In genomic region chr5:52838306-52839015, GRCh38 we compare ENCODE assay signal across 15 cellular contexts. TPM values are rescaled to one million over a fixed set of nuclear protein-coding genes. Genes with fewer than 3 reads are reported as not detected.
DNase-seq lines count a peak whose midpoint lies in the region; ATAC-seq, FAIRE-seq and TF ChIP-seq lines count a peak whose summit lies in the region.
"Had no signal": no experiment of that assay in that cellular context is flagged by ENCODE, and none has a peak within 500 bp of the region (broad histone marks: within the 10 kb centered on the region; RNA-seq: fewer than 3 reads in every experiment).

No MANE protein-coding gene starts in this region.

- ATAC-seq in right lobe of liver (peak in 3 of 4 donors; percentile 8 to 41 (median 41)), thoracic aorta (ENCODE audit: insufficient number of reproducible peaks, low FRiP score, low read depth) (no peak), HG03439 (IDR thresholded peaks at IDR 0.05; ENCODE audit: unreplicated experiment) (no peak), HG03442 (IDR thresholded peaks at IDR 0.05; ENCODE audit: unreplicated experiment) (no peak)
- ATAC-seq: activated T-cell treated with anti-CD3 and anti-CD28 coated beads, Interleukin-2, amount 50 U/mL, for 72 hours; CD8-positive, alpha-beta T cell; GM23338; stimulated activated effector memory CD8-positive, alpha-beta T cell treated with anti-CD3 and anti-CD28 coated beads, Interleukin-12 subunit alpha, Interleukin-12 subunit beta, amount 100 ng/mL, for 72 hours had no signal

- peak overlapping the region; percentile 75 for H3K27ac Mint-ChIP-seq in astrocyte (ENCODE audit: unreplicated experiment)
- no peak overlapping the region for H3K27ac Mint-ChIP-seq in T-helper 2 cell treated with Interferon-gamma antibody and Interleukin-4, amounts not matched to agents 5 μg/mL and 100 μg/mL, for 36 hours
- H3K27ac Mint-ChIP-seq: activated T-cell treated with anti-CD3 and anti-CD28 coated beads, Interleukin-2, amount 50 U/mL, for 72 hours; CD8-positive, alpha-beta T cell; GM23338; stimulated activated effector memory CD8-positive, alpha-beta T cell treated with anti-CD3 and anti-CD28 coated beads, Interleukin-12 subunit alpha, Interleukin-12 subunit beta, amount 100 ng/mL, for 72 hours had no signal

- H3K4me3 ChIP-seq in HEK293 (ENCODE audit: low read depth, low read length) = no peak overlapping the region
- no peak overlapping the region for H3K4me3 ChIP-seq in astrocyte (ENCODE audit: insufficient read depth, low read depth, low read length)
- no peak overlapping the region for H3K4me3 ChIP-seq in right lobe of liver
- peak overlapping the region; percentile 36 for H3K4me3 ChIP-seq in thoracic aorta
- H3K4me3 ChIP-seq: GM23338 had no signal

- no peaks in the 10 kb centered on the region for H4K20me1 ChIP-seq in astrocyte (ENCODE audit: insufficient read depth, low read length)

- H3K9me3 ChIP-seq in HEK293 (ENCODE audit: control insufficient read depth, insufficient read depth, low read depth, low read length) = no peaks in the 10 kb centered on the region
- no peaks in the 10 kb centered on the region for H3K9me3 ChIP-seq in astrocyte (ENCODE audit: insufficient read depth, low read depth, low read length)
- no peaks in the 10 kb centered on the region for H3K9me3 ChIP-seq in right lobe of liver
- H3K9me3 ChIP-seq in thoracic aorta = no peaks in the 10 kb centered on the region

- H3K36me3 ChIP-seq in HEK293 (ENCODE audit: control insufficient read depth in 2 of 2, insufficient read depth in 1 of 2, low read length in 2 of 2) = no peaks in the 10 kb centered on the region
- H3K36me3 ChIP-seq in astrocyte (ENCODE audit: insufficient read depth, low read length) = no peaks in the 10 kb centered on the region
- H3K36me3 ChIP-seq in right lobe of liver = no peaks in the 10 kb centered on the region
- H3K36me3 ChIP-seq in thoracic aorta = no peaks in the 10 kb centered on the region

- TF ChIP-seq POLR2A in right lobe of liver (IDR thresholded peaks at IDR 0.05) = no peak

- intact Hi-C loops in right lobe of liver (cut with DNase I) = no loop called here

- peak; percentile 39 for FAIRE-seq in astrocyte (lab: Jason Lieb, UNC)

- CTCF ChIA-PET in HEK293 (lab: Yijun Ruan, JAX) = interaction anchor here (0.6 to 0.7 kb wide), 4 partner anchors 51 to 1039 kb away, joined by 3 read pairs; partner anchors contain the start of genes ITGA1 and PELO

- peak overlapping the region; percentile 79 for H3K4me2 ChIP-seq in astrocyte (ENCODE audit: low read length)
- H3K4me2 ChIP-seq: GM23338 had no signal

- H3K9me3 Mint-ChIP-seq in astrocyte (ENCODE audit: unreplicated experiment) = no peaks in the 10 kb centered on the region
- no peaks in the 10 kb centered on the region for H3K9me3 Mint-ChIP-seq in T-helper 2 cell treated with Interferon-gamma antibody and Interleukin-4, amounts not matched to agents 5 μg/mL and 100 μg/mL, for 36 hours
- H3K9me3 Mint-ChIP-seq: activated T-cell treated with anti-CD3 and anti-CD28 coated beads, Interleukin-2, amount 50 U/mL, for 72 hours; CD8-positive, alpha-beta T cell; GM23338; stimulated activated effector memory CD8-positive, alpha-beta T cell treated with anti-CD3 and anti-CD28 coated beads, Interleukin-12 subunit alpha, Interleukin-12 subunit beta, amount 100 ng/mL, for 72 hours had no signal

- H3K27ac ChIP-seq in HEK293 (ENCODE audit: extremely low read depth, low read depth, low read length) (no peak overlapping the region), astrocyte (ENCODE audit: low read depth, low read length) (peak overlapping the region; percentile 78), right lobe of liver (peak overlapping the region in 2 of 3 donors; percentile 27 to 41), thoracic aorta (peak overlapping the region; percentile 71 to 74)

- peaks cover 21% of the 10 kb centered on the region for H3K4me1 ChIP-seq in HEK293 (ENCODE audit: control insufficient read depth, insufficient read depth, low read length)
- H3K4me1 ChIP-seq in astrocyte (ENCODE audit: insufficient read depth, low read length) = peaks cover 26% of the 10 kb centered on the region
- H3K4me1 ChIP-seq in right lobe of liver = peaks cover 0 to 37% (median 13%) of the 10 kb centered on the region in 4 donors
- peaks cover 24 to 76% of the 10 kb centered on the region in 2 donors for H3K4me1 ChIP-seq in thoracic aorta (ENCODE audit: control insufficient read depth in 1 of 2, low read depth in 2 of 2)

- H2AFZ ChIP-seq in astrocyte (ENCODE audit: low read depth, low read length) = no peak overlapping the region
- H2AFZ ChIP-seq: GM23338 had no signal

- TF ChIP-seq CTCF in HEK293 (tag by site-specific recombination; IDR thresholded peaks at IDR 0.05) (no peak), astrocyte (IDR thresholded peaks at IDR 0.05; ENCODE audit: insufficient read depth, low read depth, low read length) (no peak), right lobe of liver (IDR thresholded peaks at IDR 0.05) (no peak), thoracic aorta (IDR thresholded peaks at IDR 0.05) (no peak)

- H3K79me2 ChIP-seq in astrocyte (ENCODE audit: insufficient read depth, low read length) = no peaks in the 10 kb centered on the region

- 82% methylated on average over 7 of the region's 7 CpGs for WGBS in right lobe of liver (ENCODE audit: insufficient coverage, low coverage, low lambda C conversion rate, missing lambda C conversion rate)

- POLR2A ChIA-PET in HEK293 (lab: Yijun Ruan, JAX) = interaction anchor here (0.7 to 1.8 kb wide), 2 partner anchors 15 to 38 kb away, joined by 3 to 6 read pairs; no protein-coding TSS in a partner anchor

- H3K27me3 ChIP-seq in astrocyte (ENCODE audit: insufficient read depth, low read length) (no peaks in the 10 kb centered on the region), right lobe of liver (no peaks in the 10 kb centered on the region), thoracic aorta (replicated peaks; ENCODE audit: insufficient read depth) (no peaks in the 10 kb centered on the region)

- H3K4me1 Mint-ChIP-seq in astrocyte (ENCODE audit: low read depth, unreplicated experiment) = peaks cover 26% of the 10 kb centered on the region
- H3K4me1 Mint-ChIP-seq in T-helper 2 cell treated with Interferon-gamma antibody and Interleukin-4, amounts not matched to agents 5 μg/mL and 100 μg/mL, for 36 hours (ENCODE audit: low read depth) = no peaks in the 10 kb centered on the region
- H3K4me1 Mint-ChIP-seq: GM23338 had no signal

- no peaks in the 10 kb centered on the region for H3K36me3 Mint-ChIP-seq in astrocyte (ENCODE audit: low read depth, unreplicated experiment)
- H3K36me3 Mint-ChIP-seq in T-helper 2 cell treated with Interferon-gamma antibody and Interleukin-4, amounts not matched to agents 5 μg/mL and 100 μg/mL, for 36 hours (ENCODE audit: low read depth) = no peaks in the 10 kb centered on the region
- H3K36me3 Mint-ChIP-seq: CD8-positive, alpha-beta T cell; stimulated activated effector memory CD8-positive, alpha-beta T cell treated with anti-CD3 and anti-CD28 coated beads, Interleukin-12 subunit alpha, Interleukin-12 subunit beta, amount 100 ng/mL, for 72 hours had no signal

- H3K27me3 Mint-ChIP-seq in astrocyte (ENCODE audit: low read depth, unreplicated experiment) = no peaks in the 10 kb centered on the region
- peaks cover 3% of the 10 kb centered on the region for H3K27me3 Mint-ChIP-seq in T-helper 2 cell treated with Interferon-gamma antibody and Interleukin-4, amounts not matched to agents 5 μg/mL and 100 μg/mL, for 36 hours (ENCODE audit: low read depth)

- peak; percentile 61 for DNase-seq in astrocyte (ENCODE audit: low read depth)
- DNase-seq in right lobe of liver = no peak
- no peak for DNase-seq in thoracic aorta (ENCODE audit: low spot score)
- DNase-seq in midbrain (lab: John Stamatoyannopoulos, UW) = no peak
- no peak for DNase-seq in T-helper 2 cell treated with Interferon-gamma antibody and Interleukin-4, amounts not matched to agents 5 μg/mL and 100 μg/mL, for 36 hours (ENCODE audit: low spot score)
- DNase-seq: activated T-cell treated with anti-CD3 and anti-CD28 coated beads, Interleukin-2, amount 50 U/mL, for 72 hours; CD8-positive, alpha-beta T cell; NCI-H2029 treated with DMSO at 0.1 percent for 48 hours; SHP77; stimulated activated CD4-positive, alpha-beta T cell treated with anti-CD3 and anti-CD28 coated beads, Interleukin-4, amount 100 ng/mL, for 4 hours had no signal

- H3K4me3 Mint-ChIP-seq in astrocyte (ENCODE audit: unreplicated experiment) = no peak overlapping the region
- H3K4me3 Mint-ChIP-seq in T-helper 2 cell treated with Interferon-gamma antibody and Interleukin-4, amounts not matched to agents 5 μg/mL and 100 μg/mL, for 36 hours = no peak overlapping the region
- H3K4me3 Mint-ChIP-seq: activated T-cell treated with anti-CD3 and anti-CD28 coated beads, Interleukin-2, amount 50 U/mL, for 72 hours; CD8-positive, alpha-beta T cell; GM23338; stimulated activated effector memory CD8-positive, alpha-beta T cell treated with anti-CD3 and anti-CD28 coated beads, Interleukin-12 subunit alpha, Interleukin-12 subunit beta, amount 100 ng/mL, for 72 hours had no signal

- peak overlapping the region; percentile 73 for H3K9ac ChIP-seq in astrocyte (ENCODE audit: low read length)

TF ChIP-seq in HEK293, 187 proteins besides CTCF, POLR2A, EP300 and RAD21 (continues in another document):
- TF ChIP-seq YY2 (tag by site-specific recombination; IDR thresholded peaks at IDR 0.05) = no peak
- TF ChIP-seq ZEB2 (tag by site-specific recombination; IDR thresholded peaks at IDR 0.05) = 0 out of 2 replicates have a peak, but pooled peaks have one; percentile 22
- peak; percentile 25 for TF ChIP-seq ZNF335 (tag by site-specific recombination; conservative IDR thresholded peaks at IDR 0.05)
- no peak for TF ChIP-seq ZBTB44 (tag by site-specific recombination; IDR thresholded peaks at IDR 0.05)
- TF ChIP-seq ZNF600 (tag by site-specific recombination; IDR thresholded peaks at IDR 0.05) = peak; percentile 58

RNA-seq across cellular contexts. Expression of gene ITGA1, which starts 50.7 kb away (rescaled TPM):
- 73.7 and 83.1 TPM in 2 replicates for total RNA-seq in astrocyte
- total RNA-seq in right lobe of liver = 100 to 1,000 TPM in 1 of 6 experiments, 10 to 100 TPM in 5; 66.5 to 116 (median 82.1) TPM
- 100 to 1,000 TPM; 125 to 169 TPM for total RNA-seq in thoracic aorta

RNA-seq across cellular contexts. Expression of gene PELO, which starts 50.7 kb away (rescaled TPM):
- total RNA-seq in astrocyte (75.2 and 75.8 TPM in 2 replicates), right lobe of liver (10 to 100 TPM; 14.6 to 24.6 (median 17.6) TPM), thoracic aorta (10 to 100 TPM; 28.8 to 44.7 TPM)

Comparison
In these comparisons a context has a peak if more than half of its experiments do, and no peak if none do; other contexts are left out.
1. ATAC-seq: peak in right lobe of liver (3 of 4); none in thoracic aorta (single experiment), HG03439 (single experiment) and HG03442 (single experiment).